In the genomic region with DNA sequence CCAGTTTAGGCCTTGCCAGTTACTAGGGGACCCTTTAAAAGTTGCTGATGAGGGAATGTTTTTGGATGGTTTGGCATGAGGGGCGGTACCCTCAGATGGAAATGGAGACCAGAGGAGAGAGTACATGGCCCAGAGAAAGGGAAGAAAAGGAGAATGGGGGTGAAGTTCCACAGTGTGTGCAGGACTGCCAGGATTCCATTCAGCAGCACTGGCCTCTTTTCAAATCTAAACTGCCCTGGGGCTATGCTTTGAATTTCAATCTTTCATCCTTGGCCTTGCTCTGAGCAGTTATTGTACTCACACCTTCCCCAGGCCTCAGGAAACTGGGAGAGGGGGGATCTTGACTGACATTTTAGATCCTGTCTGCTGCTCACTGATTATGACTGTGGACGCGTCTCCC, we compare ENCODE assay signal across 6 cellular contexts. TPM values are rescaled to one million over a fixed set of nuclear protein-coding genes. Genes with fewer than 3 reads are reported as not detected.
DNase-seq lines count a peak whose midpoint lies in the region; ATAC-seq lines count a peak whose summit lies in the region.

No MANE protein-coding gene starts in this region.

- no peak for ATAC-seq in activated naive CD8-positive, alpha-beta T cell treated with anti-CD3 and anti-CD28 coated beads, Interleukin-2, amount 10 ng/mL, durations not matched to agents 7 days and 5 days (ENCODE audit: low read depth)
- no peak for ATAC-seq in naive thymus-derived CD8-positive, alpha-beta T cell
- ATAC-seq in Right ventricle myocardium inferior: no peak

- H3K9me3 Mint-ChIP-seq in activated naive CD8-positive, alpha-beta T cell treated with anti-CD3 and anti-CD28 coated beads, Interleukin-2, amount 10 ng/mL, durations not matched to agents 7 days and 5 days: no peaks in the 10 kb centered on the region
- H3K9me3 Mint-ChIP-seq in naive thymus-derived CD8-positive, alpha-beta T cell: no peaks in the 10 kb centered on the region

- peaks cover 43% of the 10 kb centered on the region for H3K4me1 Mint-ChIP-seq in activated naive CD8-positive, alpha-beta T cell treated with anti-CD3 and anti-CD28 coated beads, Interleukin-2, amount 10 ng/mL, durations not matched to agents 7 days and 5 days
- peaks cover 35 to 53% (median 52%) of the 10 kb centered on the region in 4 donors for H3K4me1 Mint-ChIP-seq in naive thymus-derived CD8-positive, alpha-beta T cell

- peak overlapping the region; percentile 100 for H3K27ac Mint-ChIP-seq in activated naive CD8-positive, alpha-beta T cell treated with anti-CD3 and anti-CD28 coated beads, Interleukin-2, amount 10 ng/mL, durations not matched to agents 7 days and 5 days
- peak overlapping the region in 9 of 10 donors; percentile 8 to 100 (median 98) for H3K27ac Mint-ChIP-seq in naive thymus-derived CD8-positive, alpha-beta T cell

- DNase-seq in EH (ENCODE audit: low read depth) (peak; percentile 49), dermis blood vessel endothelial cell (no peak), NCI-H526 (lab: John Stamatoyannopoulos, UW) (no peak), Right ventricle myocardium inferior (ENCODE audit: missing footprints) (no peak)
- no peak for DNase-seq in activated naive CD8-positive, alpha-beta T cell treated with anti-CD3 and anti-CD28 coated beads, Interleukin-2, amount 10 ng/mL, durations not matched to agents 7 days and 5 days
- no peak for DNase-seq in naive thymus-derived CD8-positive, alpha-beta T cell

- H3K36me3 Mint-ChIP-seq in activated naive CD8-positive, alpha-beta T cell treated with anti-CD3 and anti-CD28 coated beads, Interleukin-2, amount 10 ng/mL, durations not matched to agents 7 days and 5 days: peaks cover 54% of the 10 kb centered on the region
- peaks cover 1 to 71% (median 27%) of the 10 kb centered on the region in 3 donors for H3K36me3 Mint-ChIP-seq in naive thymus-derived CD8-positive, alpha-beta T cell

- no peaks in the 10 kb centered on the region for H3K27me3 Mint-ChIP-seq in activated naive CD8-positive, alpha-beta T cell treated with anti-CD3 and anti-CD28 coated beads, Interleukin-2, amount 10 ng/mL, durations not matched to agents 7 days and 5 days
- H3K27me3 Mint-ChIP-seq in naive thymus-derived CD8-positive, alpha-beta T cell: no peaks in the 10 kb centered on the region

- peak overlapping the region; percentile 100 for H3K4me3 Mint-ChIP-seq in activated naive CD8-positive, alpha-beta T cell treated with anti-CD3 and anti-CD28 coated beads, Interleukin-2, amount 10 ng/mL, durations not matched to agents 7 days and 5 days
- H3K4me3 Mint-ChIP-seq in naive thymus-derived CD8-positive, alpha-beta T cell: peak overlapping the region; percentile 24 to 100 (median 98)

- intact Hi-C loops in Right ventricle myocardium inferior (cut with DNase I): no loop called here

- POLR2A ChIA-PET in activated naive CD8-positive, alpha-beta T cell treated with anti-CD3 and anti-CD28 coated beads, Interleukin-2, amount 10 ng/mL, durations not matched to agents 7 days and 5 days (lab: Charles Lee): interaction anchor here (1.0 to 6.2 kb wide), 4 partner anchors 22 to 95 kb away, joined by 4 to 117 read pairs (median 43); partner anchors contain the start of gene TMEM179B
- POLR2A ChIA-PET in naive thymus-derived CD8-positive, alpha-beta T cell (lab: Charles Lee): interaction anchor here (0.7 kb wide), 1 partner anchor 215 kb away, joined by 3 read pairs; no protein-coding TSS in a partner anchor

RNA-seq across cellular contexts. Expression of gene SLC3A2, which starts 3.0 kb away (rescaled TPM):
- 100 to 1,000 TPM; 222 to 228 TPM for total RNA-seq in activated naive CD8-positive, alpha-beta T cell treated with anti-CD3 and anti-CD28 coated beads, Interleukin-2, amount 10 ng/mL, durations not matched to agents 7 days and 5 days
- total RNA-seq in naive thymus-derived CD8-positive, alpha-beta T cell: 100 to 1,000 TPM; 352 to 353 TPM
- 100 to 1,000 TPM; 119 to 164 (median 125) TPM for polyA plus RNA-seq in naive thymus-derived CD8-positive, alpha-beta T cell
- total RNA-seq in dermis blood vessel endothelial cell (77.9 and 84.9 TPM in 2 replicates), Right ventricle myocardium inferior (39.7 TPM)

RNA-seq across cellular contexts. Expression of gene CHRM1, which starts 37.5 kb away (rescaled TPM):
- not detected for total RNA-seq in activated naive CD8-positive, alpha-beta T cell treated with anti-CD3 and anti-CD28 coated beads, Interleukin-2, amount 10 ng/mL, durations not matched to agents 7 days and 5 days
- total RNA-seq in naive thymus-derived CD8-positive, alpha-beta T cell: not detected
- not detected for polyA plus RNA-seq in naive thymus-derived CD8-positive, alpha-beta T cell
- not detected in 2 replicates for total RNA-seq in dermis blood vessel endothelial cell
- not detected for total RNA-seq in Right ventricle myocardium inferior

RNA-seq across cellular contexts. Expression of gene WDR74, which starts 44.3 kb away (rescaled TPM):
- 10 to 100 TPM; 75.2 to 78.0 TPM for total RNA-seq in activated naive CD8-positive, alpha-beta T cell treated with anti-CD3 and anti-CD28 coated beads, Interleukin-2, amount 10 ng/mL, durations not matched to agents 7 days and 5 days
- 100 to 1,000 TPM; 129 to 130 TPM for total RNA-seq in naive thymus-derived CD8-positive, alpha-beta T cell
- polyA plus RNA-seq in naive thymus-derived CD8-positive, alpha-beta T cell: 10 to 100 TPM; 35.7 to 64.0 (median 49.4) TPM
- total RNA-seq in dermis blood vessel endothelial cell (39.4 and 46.3 TPM in 2 replicates), Right ventricle myocardium inferior (25.4 TPM)

RNA-seq across cellular contexts. Expression of gene TEX54, which starts 51.0 kb away (rescaled TPM):
- total RNA-seq in activated naive CD8-positive, alpha-beta T cell treated with anti-CD3 and anti-CD28 coated beads, Interleukin-2, amount 10 ng/mL, durations not matched to agents 7 days and 5 days: not detected
- under 1 TPM; 0.88 to 0.91 TPM for total RNA-seq in naive thymus-derived CD8-positive, alpha-beta T cell
- 1 to 10 TPM; 1.6 to 2.2 (median 1.7) TPM for polyA plus RNA-seq in naive thymus-derived CD8-positive, alpha-beta T cell
- not detected in 2 replicates for total RNA-seq in dermis blood vessel endothelial cell
- not detected for total RNA-seq in Right ventricle myocardium inferior

RNA-seq across cellular contexts. Expression of gene STX5, which starts 51.8 kb away (rescaled TPM):
- total RNA-seq in activated naive CD8-positive, alpha-beta T cell treated with anti-CD3 and anti-CD28 coated beads, Interleukin-2, amount 10 ng/mL, durations not matched to agents 7 days and 5 days: 10 to 100 TPM; 43.4 to 44.3 TPM
- total RNA-seq in naive thymus-derived CD8-positive, alpha-beta T cell: 10 to 100 TPM; 55.6 to 61.7 TPM
- polyA plus RNA-seq in naive thymus-derived CD8-positive, alpha-beta T cell: 10 to 100 TPM; 25.4 to 30.4 (median 26.2) TPM
- total RNA-seq in dermis blood vessel endothelial cell (34.4 and 36.8 TPM in 2 replicates), Right ventricle myocardium inferior (18.5 TPM)
